16 cellular contexts compared by ENCODE assay signal in the genomic region with DNA sequence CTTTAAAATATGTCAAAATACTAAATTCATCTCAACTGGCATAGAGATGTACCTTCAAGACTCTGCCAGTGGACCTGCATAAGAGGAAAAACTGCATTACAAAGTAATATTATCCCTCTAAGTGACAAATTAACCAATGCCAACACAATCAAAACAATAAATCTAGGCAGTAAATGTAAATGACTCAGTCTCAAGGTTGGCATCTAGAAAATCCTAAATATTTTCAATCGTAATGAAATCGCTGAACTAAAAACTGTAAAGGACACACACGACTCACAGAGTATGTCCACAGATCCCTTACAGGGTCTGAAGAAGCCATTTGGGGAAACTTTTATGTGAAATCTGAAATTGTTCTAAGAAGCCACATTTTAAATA. TPM values are rescaled to one million over a fixed set of nuclear protein-coding genes. Genes with fewer than 3 reads are reported as not detected.
DNase-seq lines count a peak whose midpoint lies in the region; ATAC-seq, FAIRE-seq and TF ChIP-seq lines count a peak whose summit lies in the region.
"Had no signal": no experiment of that assay in that cellular context is flagged by ENCODE, and none has a peak within 500 bp of the region (broad histone marks: within the 10 kb centered on the region; RNA-seq: fewer than 3 reads in every experiment).

No MANE protein-coding gene starts in this region.

- no peaks in the 10 kb centered on the region for H3K36me3 Mint-ChIP-seq in chondrocyte (ENCODE audit: low read depth)

- H3K4me2 ChIP-seq in A549: peak overlapping the region; percentile 47; the same call in 2 of the 3 replicates
- H3K4me2 ChIP-seq: BLaER1 had no signal

- no peaks in the 10 kb centered on the region for H3K27me3 Mint-ChIP-seq in chondrocyte (ENCODE audit: low read depth)

- peaks cover 21% of the 10 kb centered on the region for H3K4me1 ChIP-seq in A549
- H3K4me1 ChIP-seq in mucosa of descending colon (ENCODE audit: low read depth): peaks cover 9% of the 10 kb centered on the region
- H3K4me1 ChIP-seq in gastrocnemius medialis: peaks cover 5 to 12% of the 10 kb centered on the region in 2 donors
- peaks cover 0 to 8% (median 0%) of the 10 kb centered on the region in 4 donors for H3K4me1 ChIP-seq in Peyer's patch

- ATAC-seq in A549 (no peak), mucosa of descending colon (peak; percentile 79), gastrocnemius medialis (no peak)

- POLR2A ChIA-PET in A549 (lab: Yijun Ruan, JAX): no interaction called here

- H3K36me3 ChIP-seq in mucosa of descending colon (ENCODE audit: low read depth) (no peaks in the 10 kb centered on the region), gastrocnemius medialis (peaks cover 0 to 24% of the 10 kb centered on the region in 2 donors), Peyer's patch (peaks cover 0 to 7% (median 0%) of the 10 kb centered on the region in 3 donors)

- CTCF ChIA-PET in A549 (lab: Yijun Ruan, JAX): interaction anchor here (0.9 to 3.0 kb wide), 9 partner anchors 10 to 504 kb away, joined by 3 to 18 read pairs (median 5); a partner anchor contains a TSS

- TF ChIP-seq EP300 in A549 (IDR thresholded peaks at IDR 0.05): no peak

- no peaks in the 10 kb centered on the region for H3K27me3 ChIP-seq in gastrocnemius medialis
- H3K27me3 ChIP-seq in Peyer's patch: no peaks in the 10 kb centered on the region
- H3K27me3 ChIP-seq: BLaER1 had no signal

- H3K4me1 Mint-ChIP-seq in chondrocyte (ENCODE audit: low read depth): peaks cover 16% of the 10 kb centered on the region
- H3K4me1 Mint-ChIP-seq: H9 had no signal

- H3K27ac ChIP-seq in A549 (no peak overlapping the region), gastrocnemius medialis (no peak overlapping the region), Peyer's patch (peak overlapping the region in 1 of 4 donors; percentile 47)
- H3K27ac ChIP-seq: BLaER1 had no signal

- TF ChIP-seq POLR2A in A549 (IDR thresholded peaks at IDR 0.05; ENCODE audit: low read length) (no peak), gastrocnemius medialis (IDR thresholded peaks at IDR 0.05) (no peak), Peyer's patch (IDR thresholded peaks at IDR 0.05) (peak in 1 of 2 donors; percentile 13)

- H3K9me3 Mint-ChIP-seq in chondrocyte (ENCODE audit: low read depth): no peaks in the 10 kb centered on the region
- H3K9me3 Mint-ChIP-seq: H9 had no signal

- intact Hi-C loops in mucosa of descending colon (cut with DNase I, micrococcal nuclease) (no loop called here), gastrocnemius medialis (cut with DNase I; ENCODE audit: low total_unique reads) (no loop called here)

- H3K9me3 ChIP-seq in A549 (no peaks in the 10 kb centered on the region), mucosa of descending colon (no peaks in the 10 kb centered on the region), gastrocnemius medialis (no peaks in the 10 kb centered on the region), Peyer's patch (no peaks in the 10 kb centered on the region)
- H3K9me3 ChIP-seq: BLaER1 had no signal

- H3K4me3 Mint-ChIP-seq in chondrocyte (ENCODE audit: unreplicated experiment): no peak overlapping the region
- H3K4me3 Mint-ChIP-seq: H9 had no signal

- FAIRE-seq in A549 (lab: Jason Lieb, UNC): no peak
- FAIRE-seq: GM19239 had no signal

- in situ Hi-C loops in gastrocnemius medialis (cut with MboI; ENCODE audit: low sequenced_read_pairs in 4 of 4): loop anchor here in 1 of 4 donors (25.0 kb wide), 1 partner anchor 111 kb away; no protein-coding TSS in a partner anchor

- no peak for TF ChIP-seq RAD21 in A549 (conservative IDR thresholded peaks at IDR 0.05 in 1 of 2, IDR thresholded peaks at IDR 0.05 in 1 of 2)

- H3K4me3 ChIP-seq in A549 (no peak overlapping the region), mucosa of descending colon (no peak overlapping the region), gastrocnemius medialis (no peak overlapping the region), Peyer's patch (no peak overlapping the region)
- H3K4me3 ChIP-seq: BLaER1 had no signal

- DNase-seq in A549 (ENCODE audit: low read depth in 1 of 2, low spot score in 1 of 2): no peak
- DNase-seq in EL: peak; percentile 24
- DNase-seq in chondrocyte (ENCODE audit: low spot score): no peak
- DNase-seq in mucosa of descending colon: no peak
- no peak for DNase-seq in gastrocnemius medialis
- DNase-seq in Peyer's patch: no peak
- DNase-seq in activated CD8-positive, alpha-beta memory T cell treated with anti-CD3 and anti-CD28 coated beads, Interleukin-2, amount 50 U/mL, for 48 hours: no peak
- DNase-seq in H4 (ENCODE audit: low spot score): no peak
- DNase-seq: 8988T, H9, NCI-H1694, NCI-H2107, NCI-H2227 treated with DMSO at 0.1 percent for 48 hours, SIG-M5 had no signal

- H3K27ac Mint-ChIP-seq in chondrocyte (ENCODE audit: unreplicated experiment): peak overlapping the region; percentile 12
- H3K27ac Mint-ChIP-seq: H9 had no signal

- WGBS in A549 (ENCODE audit: missing lambda C conversion rate): 30% methylated on average over 3 of the region's 3 CpGs

- no peak for TF ChIP-seq CTCF in A549 (IDR thresholded peaks at IDR 0.05)
- no peak for TF ChIP-seq CTCF in chondrocyte (IDR thresholded peaks at IDR 0.05)
- TF ChIP-seq CTCF in mucosa of descending colon (IDR thresholded peaks at IDR 0.05): no peak
- TF ChIP-seq CTCF in gastrocnemius medialis (IDR thresholded peaks at IDR 0.05 in 4 of 5, conservative IDR thresholded peaks at IDR 0.05 in 1 of 5): no peak
- TF ChIP-seq CTCF in Peyer's patch (IDR thresholded peaks at IDR 0.05): no peak

TF ChIP-seq in A549, 52 proteins besides CTCF, POLR2A, EP300 and RAD21:
- TF ChIP-seq SREBF2 (IDR thresholded peaks at IDR 0.05): no peak
- TF ChIP-seq NR3C1 (IDR thresholded peaks at IDR 0.05): no peak
- TF ChIP-seq HEYL (CRISPR knock-in tag; IDR thresholded peaks at IDR 0.05): no peak
- no peak for TF ChIP-seq ZSCAN20 (CRISPR knock-in tag; IDR thresholded peaks at IDR 0.05)

RNA-seq across cellular contexts. Expression of a gene that starts 31.2 kb away (rescaled TPM):
- polyA plus RNA-seq in A549 (2011; rRNA removed) (53.4 and 66.1 TPM in 2 replicates), A549 (2017; fragmentation: RNase III; extraction: RNeasy Plus Mini Kit Qiagen cat#74134 plus additional on column Dnase treatment) (22.4 to 27.4 TPM (median 22.5 TPM) in 3 replicates)
- 7.4 and 9.1 TPM in 2 replicates for polyA plus RNA-seq in A549 (2012; cell fraction: cytosol; rRNA removed)
- polyA plus RNA-seq in A549 (2012; cell fraction: nucleus; rRNA removed): 10.1 and 10.8 TPM in 2 replicates
- 46.5 and 48.0 TPM in 2 replicates for polyA minus RNA-seq in A549 (2011; rRNA and poly(A)+ RNA removed)
- total RNA-seq in chondrocyte (5.4 to 11.7 TPM (median 7.6 TPM) in 3 replicates), mucosa of descending colon (10 to 100 TPM; 29.5 to 60.6 (median 34.1) TPM), gastrocnemius medialis (1 to 10 TPM; 4.4 to 7.4 (median 6.3) TPM), Peyer's patch (10 to 100 TPM; 20.8 to 23.2 (median 22.0) TPM)
- 5.9 and 6.2 TPM in 2 replicates for total RNA-seq in H4 (2014; rRNA removed; shearing (Covaris generic))
